1 cellular context compared by ENCODE assay signal in genomic region chrX:106038625-106039024, GRCh38.
A peak's percentile ranks its signal among the peaks of the same experiment; 100 is the strongest.
TF ChIP-seq lines count a peak whose summit lies in the region.

SERPINA7 (minus strand) TSS chrX:106038727; CDS start chrX:106037058, 1,669 bp downstream.

TF ChIP-seq in HepG2, 621 proteins besides CTCF, POLR2A, EP300 and RAD21 (continued from another document and continues in another):
- TF ChIP-seq CEBPZ (IDR thresholded peaks at IDR 0.05; ENCODE audit: low read length) (no peak), ZNF784 (CRISPR knock-in tag; IDR thresholded peaks at IDR 0.05; ENCODE audit: borderline replicate concordance) (no peak), ZNF512B (CRISPR knock-in tag; IDR thresholded peaks at IDR 0.05; ENCODE audit: borderline replicate concordance) (no peak), KDM2A (CRISPR knock-in tag; IDR thresholded peaks at IDR 0.05; ENCODE audit: borderline replicate concordance, low read depth) (no peak), ZNF547 (CRISPR knock-in tag; IDR thresholded peaks at IDR 0.05) (no peak), NCOA2 (CRISPR knock-in tag; IDR thresholded peaks at IDR 0.05) (peak; percentile 85), KLF15 (CRISPR knock-in tag; IDR thresholded peaks at IDR 0.05; ENCODE audit: borderline replicate concordance) (no peak), ZC3H13 (CRISPR knock-in tag; IDR thresholded peaks at IDR 0.05) (no peak), TEAD2 (CRISPR knock-in tag; IDR thresholded peaks at IDR 0.05) (no peak), ZSCAN20 (CRISPR knock-in tag; IDR thresholded peaks at IDR 0.05; ENCODE audit: borderline replicate concordance) (no peak), ZNF142 (CRISPR knock-in tag; IDR thresholded peaks at IDR 0.05) (no peak), KDM3A (CRISPR knock-in tag; IDR thresholded peaks at IDR 0.05; ENCODE audit: low read depth) (no peak), ZNF512 (CRISPR knock-in tag; IDR thresholded peaks at IDR 0.05) (no peak), MED13 (CRISPR knock-in tag; IDR thresholded peaks at IDR 0.05) (no peak), ZNF703 (CRISPR knock-in tag; IDR thresholded peaks at IDR 0.05; ENCODE audit: borderline replicate concordance) (no peak), RERE (CRISPR knock-in tag; IDR thresholded peaks at IDR 0.05; ENCODE audit: low read depth) (no peak), MTF2 (CRISPR knock-in tag; IDR thresholded peaks at IDR 0.05; ENCODE audit: borderline replicate concordance) (no peak), KDM4B (CRISPR knock-in tag; IDR thresholded peaks at IDR 0.05) (no peak), TFE3 (CRISPR knock-in tag; IDR thresholded peaks at IDR 0.05) (no peak), TCF7 (IDR thresholded peaks at IDR 0.05; ENCODE audit: low read depth) (peak; percentile 90), KDM6A (CRISPR knock-in tag; IDR thresholded peaks at IDR 0.05; ENCODE audit: low read depth) (no peak), HMGXB3 (CRISPR knock-in tag; IDR thresholded peaks at IDR 0.05; ENCODE audit: borderline replicate concordance) (no peak)
